Comparison of ENCODE assay signal across 21 cellular contexts in the genomic region with DNA sequence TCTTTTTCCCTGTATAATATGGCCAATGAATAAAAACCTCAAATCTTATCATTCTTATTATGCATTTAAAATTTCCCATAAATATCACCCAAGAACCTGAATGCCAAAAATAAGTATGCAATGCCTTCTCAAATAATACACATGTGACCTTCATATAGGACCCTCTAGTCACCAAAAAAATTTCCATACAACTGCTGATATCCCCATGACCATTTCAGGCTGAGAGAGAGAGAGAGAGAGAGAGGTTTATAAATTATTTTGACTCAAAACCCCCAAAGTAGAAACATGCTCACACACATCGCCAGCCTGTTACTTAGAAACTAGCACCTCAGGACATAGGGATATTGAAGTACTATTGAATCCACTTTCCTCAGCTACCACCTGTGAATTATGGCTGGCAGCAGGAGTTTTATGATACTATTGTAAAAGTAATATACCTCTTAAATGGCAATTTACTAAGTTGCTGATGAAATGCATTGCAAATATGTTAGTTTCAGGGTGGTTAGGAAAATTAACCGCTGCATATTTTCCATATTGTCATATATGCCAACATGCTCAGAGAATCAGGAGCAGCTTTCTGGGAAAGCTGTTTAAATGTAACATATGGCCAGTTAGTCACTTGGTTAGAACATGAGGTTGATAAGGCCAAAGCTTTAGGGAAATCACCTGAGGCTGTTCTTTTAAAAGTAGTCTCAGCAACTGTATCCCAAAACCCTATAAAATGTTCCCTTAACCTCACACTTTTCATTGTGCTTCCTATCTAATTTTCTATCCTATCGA.
DNase-seq lines count a peak whose midpoint lies in the region; ATAC-seq and TF ChIP-seq lines count a peak whose summit lies in the region.
"Had no signal": no experiment of that assay in that cellular context is flagged by ENCODE, and none has a peak within 500 bp of the region (broad histone marks: within the 10 kb centered on the region; RNA-seq: fewer than 3 reads in every experiment).

No MANE protein-coding gene starts in this region.

- no peak overlapping the region for H3K4ac ChIP-seq in mesendoderm (ENCODE audit: low read depth, low read length)

- H3K27ac ChIP-seq in mammary epithelial cell (ENCODE audit: insufficient read depth, low read depth, low read length) (no peak overlapping the region), mesendoderm (ENCODE audit: low read depth, low read length) (no peak overlapping the region)
- H3K27ac ChIP-seq: C4-2B, upper lobe of left lung had no signal

- CTCF ChIA-PET in mammary epithelial cell (lab: Charles Lee; ENCODE audit: low non-redundant PET): no interaction called here
- CTCF ChIA-PET in MCF 10A (lab: Yijun Ruan, JAX): no interaction called here

- no peak for ATAC-seq in GM18861 (IDR thresholded peaks at IDR 0.05; ENCODE audit: unreplicated experiment)
- ATAC-seq: HepG2, sciatic nerve had no signal

- DNase-seq in mammary epithelial cell (peak; percentile 13), MCF 10A (ENCODE audit: unreplicated experiment) (no peak), chondrocyte (ENCODE audit: low spot score) (no peak), mesendoderm (peak; percentile 44), type B pancreatic cell (ENCODE audit: extremely low spot score, unreplicated experiment) (no peak), NCI-H1417 treated with DMSO at 0.1 percent for 48 hours (lab: John Stamatoyannopoulos, UW) (no peak), cerebellar nuclear complex (lab: John Stamatoyannopoulos, UW) (no peak)
- DNase-seq: activated CD4-positive, alpha-beta T cell treated with anti-CD3 and anti-CD28 coated beads for 48 hours; effector CD4-positive, alpha-beta T cell; NCI-H1048; NCI-H187 treated with DMSO at 0.1 percent for 48 hours; NCI-H2227 treated with DMSO at 0.1 percent for 48 hours; SK-N-SH; stimulated activated CD8-positive, alpha-beta memory T cell treated with anti-CD3 and anti-CD28 coated beads, Interleukin-4, amount 100 ng/mL, for 48 hours; T-helper 2 cell; upper lobe of left lung had no signal

- dilution Hi-C loops in mammary epithelial cell (cut with HindIII; ENCODE audit: low sequenced_read_pairs): no loop called here

- POLR2A ChIA-PET in MCF 10A (lab: Yijun Ruan, JAX): no interaction called here

- H3K9me3 ChIP-seq in mammary epithelial cell (replicated peaks; ENCODE audit: insufficient read depth, low read length): no peaks in the 10 kb centered on the region

- H3K4me2 ChIP-seq in mammary epithelial cell (ENCODE audit: insufficient read depth, low read depth, low read length): no peak overlapping the region
- no peak overlapping the region for H3K4me2 ChIP-seq in mesendoderm (ENCODE audit: low read length)

- H2BK120ac ChIP-seq in mesendoderm (ENCODE audit: low read depth, low read length): no peak overlapping the region

- no peaks in the 10 kb centered on the region for H3K79me1 ChIP-seq in mesendoderm (ENCODE audit: low read length)

- H3K36me3 Mint-ChIP-seq in MCF 10A (ENCODE audit: insufficient read depth, unreplicated experiment) (peaks cover 4% of the 10 kb centered on the region), chondrocyte (ENCODE audit: low read depth) (peaks cover 11% of the 10 kb centered on the region), type B pancreatic cell (peaks cover 3% of the 10 kb centered on the region)

- intact Hi-C loops in mammary epithelial cell (cut with micrococcal nuclease): loop anchor here (5.0 kb wide), 1 partner anchor 84 kb away; no protein-coding TSS in a partner anchor
- intact Hi-C loops in MCF 10A (cut with micrococcal nuclease): no loop called here

- H3K27ac Mint-ChIP-seq in MCF 10A (ENCODE audit: low read depth, unreplicated experiment) (no peak overlapping the region), chondrocyte (ENCODE audit: unreplicated experiment) (peak overlapping the region; percentile 80), type B pancreatic cell (no peak overlapping the region)
- H3K27ac Mint-ChIP-seq: activated naive CD4-positive, alpha-beta T cell treated with anti-CD3 and anti-CD28 coated beads, Interleukin-2, amount 50 U/mL, for 24 hours had no signal

- H3K9ac ChIP-seq in mammary epithelial cell (ENCODE audit: insufficient read depth, low read length) (no peak overlapping the region), mesendoderm (ENCODE audit: low read length) (no peak overlapping the region)
- H3K9ac ChIP-seq: SK-N-SH had no signal

- H3K4me3 ChIP-seq in mammary epithelial cell (replicated peaks in 1 of 3; ENCODE audit: insufficient read depth in 1 of 3, low read depth in 2 of 3, low read length in 3 of 3) (no peak overlapping the region), mesendoderm (ENCODE audit: low read length) (no peak overlapping the region)
- H3K4me3 ChIP-seq: upper lobe of left lung had no signal

- H2BK15ac ChIP-seq in mesendoderm (replicated peaks; ENCODE audit: low read depth): no peak overlapping the region

- no peak for TF ChIP-seq CTCF in mammary epithelial cell (conservative IDR thresholded peaks at IDR 0.05 in 1 of 2, IDR thresholded peaks at IDR 0.05 in 1 of 2; ENCODE audit: extremely low read depth in 1 of 2, insufficient read depth in 1 of 2, low read depth in 1 of 2, low read length in 2 of 2)
- no peak for TF ChIP-seq CTCF in MCF 10A (IDR thresholded peaks at IDR 0.05; ENCODE audit: unreplicated experiment)
- TF ChIP-seq CTCF in chondrocyte (IDR thresholded peaks at IDR 0.05): no peak
- TF ChIP-seq CTCF in type B pancreatic cell (conservative IDR thresholded peaks at IDR 0.05): no peak

- H2BK5ac ChIP-seq in mesendoderm (ENCODE audit: low read length): no peak overlapping the region

- H3K4me1 ChIP-seq in mammary epithelial cell (ENCODE audit: insufficient read depth, low read length): peaks cover 15% of the 10 kb centered on the region
- peaks cover 3% of the 10 kb centered on the region for H3K4me1 ChIP-seq in mesendoderm (ENCODE audit: control insufficient read depth, low read depth, low read length)
- H3K4me1 ChIP-seq: upper lobe of left lung had no signal

- BruUV-seq in mammary epithelial cell (replicated peaks; lab: Mats Ljungman, UMichigan) (no TSS peak), MCF 10A (replicated peaks; lab: Mats Ljungman, UMichigan) (no TSS peak)

- H3K36me3 ChIP-seq in mammary epithelial cell (ENCODE audit: insufficient read depth, low read length) (no peaks in the 10 kb centered on the region), mesendoderm (ENCODE audit: control insufficient read depth, insufficient read depth, low read length) (no peaks in the 10 kb centered on the region)
- H3K36me3 ChIP-seq: upper lobe of left lung had no signal

- H4K20me1 ChIP-seq in mammary epithelial cell (ENCODE audit: insufficient read depth, low read length): no peaks in the 10 kb centered on the region

- H3K9me3 Mint-ChIP-seq in MCF 10A (ENCODE audit: unreplicated experiment) (no peaks in the 10 kb centered on the region), chondrocyte (ENCODE audit: low read depth) (peaks cover 16% of the 10 kb centered on the region), type B pancreatic cell (no peaks in the 10 kb centered on the region)
- H3K9me3 Mint-ChIP-seq: activated naive CD4-positive, alpha-beta T cell treated with anti-CD3 and anti-CD28 coated beads, Interleukin-2, amount 50 U/mL, for 24 hours had no signal

- H4K5ac ChIP-seq in mesendoderm (ENCODE audit: low read length): no peak overlapping the region

- in situ Hi-C loops in mammary epithelial cell (cut with MboI; ENCODE audit: low sequenced_read_pairs in 2 of 2): no loop called here

- H3K27me3 Mint-ChIP-seq in MCF 10A (ENCODE audit: insufficient read depth, unreplicated experiment) (no peaks in the 10 kb centered on the region), chondrocyte (ENCODE audit: low read depth) (no peaks in the 10 kb centered on the region), type B pancreatic cell (no peaks in the 10 kb centered on the region)
- H3K27me3 Mint-ChIP-seq: activated naive CD4-positive, alpha-beta T cell treated with anti-CD3 and anti-CD28 coated beads, Interleukin-2, amount 50 U/mL, for 24 hours had no signal

- H3K56ac ChIP-seq in mesendoderm (ENCODE audit: low read length): no peak overlapping the region

- H3K18ac ChIP-seq in mesendoderm (ENCODE audit: low read length): no peak overlapping the region

- H3K27me3 ChIP-seq in mammary epithelial cell (ENCODE audit: insufficient read depth, low read length) (peaks cover 3% of the 10 kb centered on the region), mesendoderm (ENCODE audit: insufficient read depth, low read length, poor library complexity) (no peaks in the 10 kb centered on the region)
- H3K27me3 ChIP-seq: upper lobe of left lung had no signal

- H2AK5ac ChIP-seq in mesendoderm (ENCODE audit: low read length): no peak overlapping the region

- no peak overlapping the region for H4K8ac ChIP-seq in mesendoderm (ENCODE audit: low read depth, low read length)

- H3K23ac ChIP-seq in mesendoderm (ENCODE audit: low read length): no peak overlapping the region

- 97% methylated on average over 3 of the region's 3 CpGs for WGBS in mammary epithelial cell (ENCODE audit: low coverage, missing lambda C conversion rate)
- no CpG with 5 or more reads among the region's 3 CpGs for WGBS in mesendoderm (ENCODE audit: extremely low coverage, insufficient coverage, low lambda C conversion rate)

- H3K79me2 ChIP-seq in mammary epithelial cell (ENCODE audit: insufficient read depth, low read length) (no peaks in the 10 kb centered on the region), mesendoderm (ENCODE audit: control insufficient read depth, insufficient read depth, low read length) (no peaks in the 10 kb centered on the region)

- H3K4me1 Mint-ChIP-seq in MCF 10A (ENCODE audit: insufficient read depth, unreplicated experiment) (peaks cover 12% of the 10 kb centered on the region), chondrocyte (ENCODE audit: low read depth) (peaks cover 62% of the 10 kb centered on the region), type B pancreatic cell (ENCODE audit: unreplicated experiment) (peaks cover 20% of the 10 kb centered on the region)

- H3K4me3 Mint-ChIP-seq in MCF 10A (ENCODE audit: unreplicated experiment): no peak overlapping the region
- no peak overlapping the region for H3K4me3 Mint-ChIP-seq in chondrocyte (ENCODE audit: unreplicated experiment)
- H3K4me3 Mint-ChIP-seq in type B pancreatic cell: no peak overlapping the region
- H3K4me3 Mint-ChIP-seq: activated naive CD4-positive, alpha-beta T cell treated with anti-CD3 and anti-CD28 coated beads, Interleukin-2, amount 50 U/mL, for 24 hours had no signal

- no peak overlapping the region for H2AFZ ChIP-seq in mammary epithelial cell (ENCODE audit: low read depth, low read length)

Comparison
In these comparisons a context has a peak if more than half of its experiments do, and no peak if none do; other contexts are left out.
1. DNase-seq: peak in mammary epithelial cell (single experiment) and mesendoderm (single experiment); none in MCF 10A (single experiment), chondrocyte (single experiment), type B pancreatic cell (single experiment), NCI-H1417 treated with DMSO at 0.1 percent for 48 hours (single experiment) and cerebellar nuclear complex (0 of 2).